1 cellular context compared by ENCODE assay signal in the genomic region with DNA sequence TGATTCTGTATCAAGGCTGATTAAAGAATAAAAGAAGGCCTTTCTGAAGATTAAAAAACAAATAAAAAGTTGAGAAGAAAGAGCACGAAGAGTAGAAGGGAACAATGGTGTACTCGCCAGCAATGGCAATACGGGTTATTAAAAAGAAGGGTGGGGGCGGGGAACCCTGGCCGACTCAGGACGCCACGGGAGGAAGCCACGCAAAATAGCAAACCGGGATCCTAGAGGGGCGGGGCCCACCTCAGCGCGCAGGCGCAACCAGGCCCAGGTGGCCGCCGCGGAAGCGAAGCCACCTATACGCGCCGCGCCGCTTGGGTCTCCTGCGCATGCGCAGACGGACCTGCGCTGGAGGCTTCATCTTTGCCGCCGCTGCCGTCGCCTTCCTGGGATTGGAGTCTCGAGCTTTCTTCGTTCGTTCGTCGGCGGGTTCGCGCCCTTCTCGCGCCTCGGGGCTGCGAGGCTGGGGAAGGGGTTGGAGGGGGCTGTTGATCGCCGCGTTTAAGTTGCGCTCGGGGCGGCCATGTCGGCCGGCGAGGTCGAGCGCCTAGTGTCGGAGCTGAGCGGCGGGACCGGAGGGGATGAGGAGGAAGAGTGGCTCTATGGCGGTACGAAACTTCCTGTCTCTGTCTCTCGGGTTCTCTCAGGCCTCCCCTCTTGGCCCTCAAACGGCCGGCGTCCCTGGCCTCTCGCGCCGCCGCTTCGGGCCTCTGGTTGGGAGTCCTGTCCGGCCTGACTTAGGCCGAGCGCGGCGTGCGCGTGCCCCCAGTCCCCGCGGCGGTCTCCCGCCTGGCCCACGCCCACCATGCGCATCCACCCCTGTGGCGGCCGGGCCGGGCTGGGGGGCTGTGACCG.
TF ChIP-seq lines count a peak whose summit lies in the region.

A gene with protein sequence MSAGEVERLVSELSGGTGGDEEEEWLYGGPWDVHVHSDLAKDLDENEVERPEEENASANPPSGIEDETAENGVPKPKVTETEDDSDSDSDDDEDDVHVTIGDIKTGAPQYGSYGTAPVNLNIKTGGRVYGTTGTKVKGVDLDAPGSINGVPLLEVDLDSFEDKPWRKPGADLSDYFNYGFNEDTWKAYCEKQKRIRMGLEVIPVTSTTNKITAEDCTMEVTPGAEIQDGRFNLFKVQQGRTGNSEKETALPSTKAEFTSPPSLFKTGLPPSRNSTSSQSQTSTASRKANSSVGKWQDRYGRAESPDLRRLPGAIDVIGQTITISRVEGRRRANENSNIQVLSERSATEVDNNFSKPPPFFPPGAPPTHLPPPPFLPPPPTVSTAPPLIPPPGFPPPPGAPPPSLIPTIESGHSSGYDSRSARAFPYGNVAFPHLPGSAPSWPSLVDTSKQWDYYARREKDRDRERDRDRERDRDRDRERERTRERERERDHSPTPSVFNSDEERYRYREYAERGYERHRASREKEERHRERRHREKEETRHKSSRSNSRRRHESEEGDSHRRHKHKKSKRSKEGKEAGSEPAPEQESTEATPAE (plus strand): TSS at position 323 of the 852 bp plus-strand sequence. CDS start 198 bp downstream, at position 521.

TF ChIP-seq in HepG2, 621 proteins besides CTCF, POLR2A, EP300 and RAD21 (continued from another document and continues in another):
- TF ChIP-seq, protein P1, sequence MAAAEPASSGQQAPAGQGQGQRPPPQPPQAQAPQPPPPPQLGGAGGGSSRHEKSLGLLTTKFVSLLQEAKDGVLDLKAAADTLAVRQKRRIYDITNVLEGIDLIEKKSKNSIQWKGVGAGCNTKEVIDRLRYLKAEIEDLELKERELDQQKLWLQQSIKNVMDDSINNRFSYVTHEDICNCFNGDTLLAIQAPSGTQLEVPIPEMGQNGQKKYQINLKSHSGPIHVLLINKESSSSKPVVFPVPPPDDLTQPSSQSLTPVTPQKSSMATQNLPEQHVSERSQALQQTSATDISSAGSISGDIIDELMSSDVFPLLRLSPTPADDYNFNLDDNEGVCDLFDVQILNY (CRISPR knock-in tag; conservative IDR thresholded peaks at IDR 0.05), result no peak; the same call in 1 of the 2 replicates
- TF ChIP-seq, protein P2, sequence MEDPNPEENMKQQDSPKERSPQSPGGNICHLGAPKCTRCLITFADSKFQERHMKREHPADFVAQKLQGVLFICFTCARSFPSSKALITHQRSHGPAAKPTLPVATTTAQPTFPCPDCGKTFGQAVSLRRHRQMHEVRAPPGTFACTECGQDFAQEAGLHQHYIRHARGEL (CRISPR knock-in tag; IDR thresholded peaks at IDR 0.05), result no peak
- TF ChIP-seq ATF1 (CRISPR knock-in tag; IDR thresholded peaks at IDR 0.05), result no peak
- TF ChIP-seq, protein P3, sequence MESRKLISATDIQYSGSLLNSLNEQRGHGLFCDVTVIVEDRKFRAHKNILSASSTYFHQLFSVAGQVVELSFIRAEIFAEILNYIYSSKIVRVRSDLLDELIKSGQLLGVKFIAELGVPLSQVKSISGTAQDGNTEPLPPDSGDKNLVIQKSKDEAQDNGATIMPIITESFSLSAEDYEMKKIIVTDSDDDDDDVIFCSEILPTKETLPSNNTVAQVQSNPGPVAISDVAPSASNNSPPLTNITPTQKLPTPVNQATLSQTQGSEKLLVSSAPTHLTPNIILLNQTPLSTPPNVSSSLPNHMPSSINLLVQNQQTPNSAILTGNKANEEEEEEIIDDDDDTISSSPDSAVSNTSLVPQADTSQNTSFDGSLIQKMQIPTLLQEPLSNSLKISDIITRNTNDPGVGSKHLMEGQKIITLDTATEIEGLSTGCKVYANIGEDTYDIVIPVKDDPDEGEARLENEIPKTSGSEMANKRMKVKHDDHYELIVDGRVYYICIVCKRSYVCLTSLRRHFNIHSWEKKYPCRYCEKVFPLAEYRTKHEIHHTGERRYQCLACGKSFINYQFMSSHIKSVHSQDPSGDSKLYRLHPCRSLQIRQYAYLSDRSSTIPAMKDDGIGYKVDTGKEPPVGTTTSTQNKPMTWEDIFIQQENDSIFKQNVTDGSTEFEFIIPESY (CRISPR knock-in tag; IDR thresholded peaks at IDR 0.05), result no peak
- TF ChIP-seq, protein P4, sequence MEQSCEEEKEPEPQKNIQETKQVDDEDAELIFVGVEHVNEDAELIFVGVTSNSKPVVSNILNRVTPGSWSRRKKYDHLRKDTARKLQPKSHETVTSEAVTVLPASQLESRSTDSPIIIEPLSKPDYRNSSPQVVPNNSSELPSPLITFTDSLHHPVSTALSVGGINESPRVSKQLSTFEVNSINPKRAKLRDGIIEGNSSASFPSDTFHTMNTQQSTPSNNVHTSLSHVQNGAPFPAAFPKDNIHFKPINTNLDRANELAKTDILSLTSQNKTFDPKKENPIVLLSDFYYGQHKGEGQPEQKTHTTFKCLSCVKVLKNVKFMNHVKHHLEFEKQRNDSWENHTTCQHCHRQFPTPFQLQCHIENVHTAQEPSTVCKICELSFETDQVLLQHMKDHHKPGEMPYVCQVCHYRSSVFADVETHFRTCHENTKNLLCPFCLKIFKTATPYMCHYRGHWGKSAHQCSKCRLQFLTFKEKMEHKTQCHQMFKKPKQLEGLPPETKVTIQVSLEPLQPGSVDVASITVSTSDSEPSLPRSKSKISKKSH (CRISPR knock-in tag; IDR thresholded peaks at IDR 0.05; ENCODE audit: borderline replicate concordance), result peak; percentile 43; the same call in 1 of the 2 replicates
- TF ChIP-seq ZNF354B (CRISPR knock-in tag; IDR thresholded peaks at IDR 0.05), result no peak
- TF ChIP-seq HOXD1 (CRISPR knock-in tag; IDR thresholded peaks at IDR 0.05), result 0 out of 2 replicates have a peak, but pooled peaks have one; percentile 18
- TF ChIP-seq RELA (CRISPR knock-in tag; IDR thresholded peaks at IDR 0.05), result no peak
- TF ChIP-seq, protein P5, sequence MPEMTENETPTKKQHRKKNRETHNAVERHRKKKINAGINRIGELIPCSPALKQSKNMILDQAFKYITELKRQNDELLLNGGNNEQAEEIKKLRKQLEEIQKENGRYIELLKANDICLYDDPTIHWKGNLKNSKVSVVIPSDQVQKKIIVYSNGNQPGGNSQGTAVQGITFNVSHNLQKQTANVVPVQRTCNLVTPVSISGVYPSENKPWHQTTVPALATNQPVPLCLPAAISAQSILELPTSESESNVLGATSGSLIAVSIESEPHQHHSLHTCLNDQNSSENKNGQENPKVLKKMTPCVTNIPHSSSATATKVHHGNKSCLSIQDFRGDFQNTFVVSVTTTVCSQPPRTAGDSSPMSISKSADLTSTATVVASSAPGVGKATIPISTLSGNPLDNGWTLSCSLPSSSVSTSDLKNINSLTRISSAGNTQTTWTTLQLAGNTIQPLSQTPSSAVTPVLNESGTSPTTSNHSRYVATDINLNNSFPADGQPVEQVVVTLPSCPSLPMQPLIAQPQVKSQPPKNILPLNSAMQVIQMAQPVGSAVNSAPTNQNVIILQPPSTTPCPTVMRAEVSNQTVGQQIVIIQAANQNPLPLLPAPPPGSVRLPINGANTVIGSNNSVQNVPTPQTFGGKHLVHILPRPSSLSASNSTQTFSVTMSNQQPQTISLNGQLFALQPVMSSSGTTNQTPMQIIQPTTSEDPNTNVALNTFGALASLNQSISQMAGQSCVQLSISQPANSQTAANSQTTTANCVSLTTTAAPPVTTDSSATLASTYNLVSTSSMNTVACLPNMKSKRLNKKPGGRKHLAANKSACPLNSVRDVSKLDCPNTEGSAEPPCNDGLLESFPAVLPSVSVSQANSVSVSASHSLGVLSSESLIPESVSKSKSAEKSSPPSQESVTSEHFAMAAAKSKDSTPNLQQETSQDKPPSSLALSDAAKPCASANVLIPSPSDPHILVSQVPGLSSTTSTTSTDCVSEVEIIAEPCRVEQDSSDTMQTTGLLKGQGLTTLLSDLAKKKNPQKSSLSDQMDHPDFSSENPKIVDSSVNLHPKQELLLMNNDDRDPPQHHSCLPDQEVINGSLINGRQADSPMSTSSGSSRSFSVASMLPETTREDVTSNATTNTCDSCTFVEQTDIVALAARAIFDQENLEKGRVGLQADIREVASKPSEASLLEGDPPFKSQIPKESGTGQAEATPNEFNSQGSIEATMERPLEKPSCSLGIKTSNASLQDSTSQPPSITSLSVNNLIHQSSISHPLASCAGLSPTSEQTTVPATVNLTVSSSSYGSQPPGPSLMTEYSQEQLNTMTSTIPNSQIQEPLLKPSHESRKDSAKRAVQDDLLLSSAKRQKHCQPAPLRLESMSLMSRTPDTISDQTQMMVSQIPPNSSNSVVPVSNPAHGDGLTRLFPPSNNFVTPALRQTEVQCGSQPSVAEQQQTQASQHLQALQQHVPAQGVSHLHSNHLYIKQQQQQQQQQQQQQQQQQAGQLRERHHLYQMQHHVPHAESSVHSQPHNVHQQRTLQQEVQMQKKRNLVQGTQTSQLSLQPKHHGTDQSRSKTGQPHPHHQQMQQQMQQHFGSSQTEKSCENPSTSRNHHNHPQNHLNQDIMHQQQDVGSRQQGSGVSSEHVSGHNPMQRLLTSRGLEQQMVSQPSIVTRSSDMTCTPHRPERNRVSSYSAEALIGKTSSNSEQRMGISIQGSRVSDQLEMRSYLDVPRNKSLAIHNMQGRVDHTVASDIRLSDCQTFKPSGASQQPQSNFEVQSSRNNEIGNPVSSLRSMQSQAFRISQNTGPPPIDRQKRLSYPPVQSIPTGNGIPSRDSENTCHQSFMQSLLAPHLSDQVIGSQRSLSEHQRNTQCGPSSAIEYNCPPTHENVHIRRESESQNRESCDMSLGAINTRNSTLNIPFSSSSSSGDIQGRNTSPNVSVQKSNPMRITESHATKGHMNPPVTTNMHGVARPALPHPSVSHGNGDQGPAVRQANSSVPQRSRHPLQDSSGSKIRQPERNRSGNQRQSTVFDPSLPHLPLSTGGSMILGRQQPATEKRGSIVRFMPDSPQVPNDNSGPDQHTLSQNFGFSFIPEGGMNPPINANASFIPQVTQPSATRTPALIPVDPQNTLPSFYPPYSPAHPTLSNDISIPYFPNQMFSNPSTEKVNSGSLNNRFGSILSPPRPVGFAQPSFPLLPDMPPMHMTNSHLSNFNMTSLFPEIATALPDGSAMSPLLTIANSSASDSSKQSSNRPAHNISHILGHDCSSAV (CRISPR knock-in tag; IDR thresholded peaks at IDR 0.05; ENCODE audit: borderline replicate concordance), result no peak
- TF ChIP-seq, protein P6, sequence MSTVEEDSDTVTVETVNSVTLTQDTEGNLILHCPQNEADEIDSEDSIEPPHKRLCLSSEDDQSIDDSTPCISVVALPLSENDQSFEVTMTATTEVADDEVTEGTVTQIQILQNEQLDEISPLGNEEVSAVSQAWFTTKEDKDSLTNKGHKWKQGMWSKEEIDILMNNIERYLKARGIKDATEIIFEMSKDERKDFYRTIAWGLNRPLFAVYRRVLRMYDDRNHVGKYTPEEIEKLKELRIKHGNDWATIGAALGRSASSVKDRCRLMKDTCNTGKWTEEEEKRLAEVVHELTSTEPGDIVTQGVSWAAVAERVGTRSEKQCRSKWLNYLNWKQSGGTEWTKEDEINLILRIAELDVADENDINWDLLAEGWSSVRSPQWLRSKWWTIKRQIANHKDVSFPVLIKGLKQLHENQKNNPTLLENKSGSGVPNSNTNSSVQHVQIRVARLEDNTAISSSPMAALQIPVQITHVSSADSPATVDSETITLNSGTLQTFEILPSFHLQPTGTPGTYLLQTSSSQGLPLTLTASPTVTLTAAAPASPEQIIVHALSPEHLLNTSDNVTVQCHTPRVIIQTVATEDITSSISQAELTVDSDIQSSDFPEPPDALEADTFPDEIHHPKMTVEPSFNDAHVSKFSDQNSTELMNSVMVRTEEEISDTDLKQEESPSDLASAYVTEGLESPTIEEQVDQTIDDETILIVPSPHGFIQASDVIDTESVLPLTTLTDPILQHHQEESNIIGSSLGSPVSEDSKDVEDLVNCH (CRISPR knock-in tag; IDR thresholded peaks at IDR 0.05), result 0 out of 2 replicates have a peak, but pooled peaks have one; percentile 22
- TF ChIP-seq AHR (CRISPR knock-in tag; IDR thresholded peaks at IDR 0.05), result 0 out of 2 replicates have a peak, but pooled peaks have one; percentile 68
- TF ChIP-seq KDM2A (CRISPR knock-in tag; IDR thresholded peaks at IDR 0.05; ENCODE audit: borderline replicate concordance, low read depth), result peak; percentile 88
- TF ChIP-seq, protein P7, sequence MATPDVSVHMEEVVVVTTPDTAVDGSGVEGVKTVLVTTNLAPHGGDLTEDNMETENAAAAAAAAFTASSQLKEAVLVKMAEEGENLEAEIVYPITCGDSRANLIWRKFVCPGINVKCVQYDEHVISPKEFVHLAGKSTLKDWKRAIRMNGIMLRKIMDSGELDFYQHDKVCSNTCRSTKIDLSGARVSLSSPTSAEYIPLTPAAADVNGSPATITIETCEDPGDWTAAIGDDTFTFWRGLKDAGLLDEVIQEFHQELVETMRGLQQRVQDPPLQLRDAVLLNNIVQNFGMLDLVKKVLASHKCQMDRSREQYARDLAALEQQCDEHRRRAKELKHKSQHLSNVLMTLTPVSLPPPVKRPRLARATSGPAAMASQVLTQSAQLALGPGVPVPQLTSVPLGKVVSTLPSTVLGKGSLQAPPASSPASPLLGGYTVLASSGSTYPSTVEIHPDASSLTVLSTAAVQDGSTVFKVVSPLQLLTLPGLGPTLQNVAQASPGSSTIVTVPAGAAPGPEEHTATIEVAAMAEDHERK (CRISPR knock-in tag; IDR thresholded peaks at IDR 0.05; ENCODE audit: low read depth), result no peak
- no peak for TF ChIP-seq STAG1 (CRISPR knock-in tag; IDR thresholded peaks at IDR 0.05)
- no peak for TF ChIP-seq SOX5 (CRISPR knock-in tag; IDR thresholded peaks at IDR 0.05; ENCODE audit: borderline replicate concordance)
- no peak for TF ChIP-seq FOXA1 (IDR thresholded peaks at IDR 0.05)
- no peak for TF ChIP-seq FOXA1 (CRISPR knock-in tag; IDR thresholded peaks at IDR 0.05)
- TF ChIP-seq, protein P8, sequence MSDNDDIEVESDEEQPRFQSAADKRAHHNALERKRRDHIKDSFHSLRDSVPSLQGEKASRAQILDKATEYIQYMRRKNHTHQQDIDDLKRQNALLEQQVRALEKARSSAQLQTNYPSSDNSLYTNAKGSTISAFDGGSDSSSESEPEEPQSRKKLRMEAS (IDR thresholded peaks at IDR 0.05), result peak; percentile 66
- 0 out of 2 replicates have a peak, but pooled peaks have one; percentile 24 for TF ChIP-seq MEIS2 (CRISPR knock-in tag; IDR thresholded peaks at IDR 0.05)
- no peak for TF ChIP-seq RFXANK (CRISPR knock-in tag; IDR thresholded peaks at IDR 0.05)
- TF ChIP-seq RBM39 (IDR thresholded peaks at IDR 0.05; ENCODE audit: low read depth, low read length, poor library complexity, severe bottlenecking), result peak; percentile 35
- TF ChIP-seq THYN1 (CRISPR knock-in tag; IDR thresholded peaks at IDR 0.05; ENCODE audit: borderline replicate concordance, low read depth), result no peak
- no peak for TF ChIP-seq ZNF720 (CRISPR knock-in tag; IDR thresholded peaks at IDR 0.05)
- 0 out of 2 replicates have a peak, but pooled peaks have one; percentile 78 for TF ChIP-seq RARG (CRISPR knock-in tag; IDR thresholded peaks at IDR 0.05; ENCODE audit: low read depth)
- TF ChIP-seq, protein P9, sequence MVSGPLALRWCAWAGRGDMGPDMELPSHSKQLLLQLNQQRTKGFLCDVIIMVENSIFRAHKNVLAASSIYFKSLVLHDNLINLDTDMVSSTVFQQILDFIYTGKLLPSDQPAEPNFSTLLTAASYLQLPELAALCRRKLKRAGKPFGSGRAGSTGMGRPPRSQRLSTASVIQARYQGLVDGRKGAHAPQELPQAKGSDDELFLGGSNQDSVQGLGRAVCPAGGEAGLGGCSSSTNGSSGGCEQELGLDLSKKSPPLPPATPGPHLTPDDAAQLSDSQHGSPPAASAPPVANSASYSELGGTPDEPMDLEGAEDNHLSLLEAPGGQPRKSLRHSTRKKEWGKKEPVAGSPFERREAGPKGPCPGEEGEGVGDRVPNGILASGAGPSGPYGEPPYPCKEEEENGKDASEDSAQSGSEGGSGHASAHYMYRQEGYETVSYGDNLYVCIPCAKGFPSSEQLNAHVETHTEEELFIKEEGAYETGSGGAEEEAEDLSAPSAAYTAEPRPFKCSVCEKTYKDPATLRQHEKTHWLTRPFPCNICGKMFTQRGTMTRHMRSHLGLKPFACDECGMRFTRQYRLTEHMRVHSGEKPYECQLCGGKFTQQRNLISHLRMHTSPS (CRISPR knock-in tag; IDR thresholded peaks at IDR 0.05; ENCODE audit: low read depth), result no peak
- no peak for TF ChIP-seq IKZF4 (CRISPR knock-in tag; IDR thresholded peaks at IDR 0.05; ENCODE audit: borderline replicate concordance, low read depth, not compliant biosample characterization)
- no peak for TF ChIP-seq ZFYVE20 (CRISPR knock-in tag; IDR thresholded peaks at IDR 0.05; ENCODE audit: borderline replicate concordance, low read depth)
- no peak; the same call in 1 of the 2 replicates for TF ChIP-seq TMF1 (CRISPR knock-in tag; IDR thresholded peaks at IDR 0.05; ENCODE audit: low read depth)
- TF ChIP-seq EZH2 (conservative IDR thresholded peaks at IDR 0.05; ENCODE audit: low read depth, low read length), result no peak
- TF ChIP-seq ZNF792 (CRISPR knock-in tag; IDR thresholded peaks at IDR 0.05), result no peak; the same call in 1 of the 2 replicates
